ENCODE assay signal across 23 cellular contexts in the genomic region with DNA sequence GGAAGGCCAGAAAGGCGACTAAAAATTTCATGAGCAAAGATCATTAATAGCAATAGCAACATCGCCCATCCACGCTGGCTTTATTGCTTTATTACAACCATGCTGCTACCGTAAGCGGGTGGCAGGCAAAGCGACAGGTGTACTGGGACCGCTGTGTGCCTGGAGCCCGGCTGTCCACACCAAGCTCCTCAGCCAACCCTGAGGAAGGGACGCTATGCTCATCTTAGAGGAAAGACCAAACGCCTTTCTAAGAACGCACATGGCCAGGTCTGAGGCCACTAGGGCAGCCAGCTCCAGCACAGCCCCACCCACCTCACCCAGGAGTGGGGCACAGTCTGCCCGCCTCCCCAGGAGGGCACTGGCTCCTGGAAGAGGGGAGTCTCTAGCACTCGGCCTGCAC. TPM values are rescaled to one million over a fixed set of nuclear protein-coding genes. Genes with fewer than 3 reads are reported as not detected.
DNase-seq lines count a peak whose midpoint lies in the region; ATAC-seq, FAIRE-seq and TF ChIP-seq lines count a peak whose summit lies in the region.
"Had no signal": no experiment of that assay in that cellular context is flagged by ENCODE, and none has a peak within 500 bp of the region (broad histone marks: within the 10 kb centered on the region; RNA-seq: fewer than 3 reads in every experiment).

No MANE protein-coding gene starts in this region.

- H3K9me3 ChIP-seq in GM12878 (replicated peaks; ENCODE audit: control insufficient read depth, insufficient read depth, low read length) (no peaks in the 10 kb centered on the region), lower lobe of right lung (no peaks in the 10 kb centered on the region), subcutaneous abdominal adipose tissue (ENCODE audit: control insufficient read depth in 5 of 5, low read length in 5 of 5) (no peaks in the 10 kb centered on the region), aorta (ENCODE audit: control insufficient read depth, low read length) (no peaks in the 10 kb centered on the region)
- H3K9me3 ChIP-seq: A549, Caco-2, HAP-1 had no signal

- RAD21 ChIA-PET in GM12878 (lab: Charles Lee; ENCODE audit: unreplicated experiment): no interaction called here

- POLR2A ChIA-PET in GM12878 (lab: Charles Lee): no interaction called here

- no TSS peak for BruUV-seq in GM12878 (replicated peaks; lab: Mats Ljungman, UMichigan)

- 85% methylated on average over 13 of the region's 13 CpGs for WGBS in GM12878 (ENCODE audit: insufficient coverage, insufficient replicate concordance, low lambda C conversion rate, missing lambda C conversion rate)
- 96 to 99% methylated on average over 13 of the region's 13 CpGs for WGBS in aorta, 2 donors

- no peak overlapping the region for H3K4me3 ChIP-seq in GM12878
- no peak overlapping the region for H3K4me3 ChIP-seq in lower lobe of right lung
- H3K4me3 ChIP-seq in subcutaneous abdominal adipose tissue (ENCODE audit: low read depth in 1 of 5, low read length in 5 of 5): no peak overlapping the region
- H3K4me3 ChIP-seq in aorta (ENCODE audit: low read length in 2 of 2): no peak overlapping the region
- H3K4me3 ChIP-seq: A549, GM23248, HAP-1 had no signal

- DNase-seq in GM12878 (ENCODE audit: low read depth, low spot score): no peak
- no peak for DNase-seq in lower lobe of right lung
- DNase-seq in aorta: no peak
- no peak for DNase-seq in Kasumi-1 (lab: John Stamatoyannopoulos, UW)
- DNase-seq in glutamatergic neuron: no peak
- DNase-seq: Caco-2; CD4-positive, alpha-beta T cell; DMS 273 treated with DMSO at 0.1 percent for 48 hours; DMS79 treated with DMSO at 0.1 percent for 48 hours; GM23248; NCI-H1694; NCI-H2081; NCI-H2171; NCI-H524 treated with DMSO at 0.1 percent for 48 hours; OCI-M1 had no signal

- no peak overlapping the region for H2AFZ ChIP-seq in GM12878 (ENCODE audit: control insufficient read depth, low read depth, low read length)
- H2AFZ ChIP-seq: GM23248 had no signal

- TF ChIP-seq CTCF in C4-2B (conservative IDR thresholded peaks at IDR 0.05): no peak
- no peak for TF ChIP-seq CTCF in GM12878 (IDR thresholded peaks at IDR 0.05 in 2 of 3, conservative IDR thresholded peaks at IDR 0.05 in 1 of 3; ENCODE audit: control insufficient read depth in 2 of 3, extremely low read depth in 1 of 3, insufficient read depth in 1 of 3, low read depth in 3 of 3, low read length in 3 of 3)
- no peak for TF ChIP-seq CTCF in lower lobe of right lung (IDR thresholded peaks at IDR 0.05)
- TF ChIP-seq CTCF in glutamatergic neuron (IDR thresholded peaks at IDR 0.05; ENCODE audit: partially characterized antibody, unreplicated experiment): no peak

- H3K27me3 Mint-ChIP-seq in glutamatergic neuron (ENCODE audit: unreplicated experiment): peaks cover 3% of the 10 kb centered on the region
- H3K27me3 Mint-ChIP-seq: B cell; CD4-positive, alpha-beta T cell; IgD-negative memory B cell had no signal

- no peaks in the 10 kb centered on the region for H4K20me1 ChIP-seq in GM12878 (ENCODE audit: control insufficient read depth, insufficient read depth)

- TF ChIP-seq EP300 in GM12878 (IDR thresholded peaks at IDR 0.05; ENCODE audit: borderline replicate concordance in 1 of 2, control insufficient read depth in 1 of 2, low read depth in 2 of 2, low read length in 2 of 2): no peak

- H3K4me1 Mint-ChIP-seq in glutamatergic neuron (ENCODE audit: low read depth, unreplicated experiment): peaks cover 11% of the 10 kb centered on the region
- H3K4me1 Mint-ChIP-seq: B cell had no signal

- in situ Hi-C loops in GM12878 (cut with MboI): no loop called here

- no peaks in the 10 kb centered on the region for H3K36me3 Mint-ChIP-seq in glutamatergic neuron (ENCODE audit: unreplicated experiment)
- H3K36me3 Mint-ChIP-seq: IgD-negative memory B cell had no signal

- no peaks in the 10 kb centered on the region for H3K27me3 ChIP-seq in GM12878 (replicated peaks in 1 of 2; ENCODE audit: control insufficient read depth in 2 of 2, insufficient read depth in 2 of 2, low read length in 1 of 2)
- no peaks in the 10 kb centered on the region for H3K27me3 ChIP-seq in lower lobe of right lung (ENCODE audit: low read depth)
- no peaks in the 10 kb centered on the region for H3K27me3 ChIP-seq in subcutaneous abdominal adipose tissue (ENCODE audit: control insufficient read depth in 5 of 5, insufficient read depth in 4 of 5, low read length in 5 of 5)
- H3K27me3 ChIP-seq in aorta (ENCODE audit: control insufficient read depth in 1 of 2, insufficient read depth in 2 of 2, low read length in 1 of 2): no peaks in the 10 kb centered on the region

- no peak overlapping the region for H3K4me2 ChIP-seq in GM12878 (ENCODE audit: control insufficient read depth, insufficient read depth)
- H3K4me2 ChIP-seq: A549 had no signal

- no peak for TF ChIP-seq RAD21 in GM12878 (IDR thresholded peaks at IDR 0.05; ENCODE audit: insufficient read depth, low read depth, low read length)

- peak overlapping the region; percentile 89; the same call in 1 of the 2 replicates for H3K27ac ChIP-seq in C4-2B
- H3K27ac ChIP-seq in GM12878 (ENCODE audit: control insufficient read depth, insufficient read depth): no peak overlapping the region
- peak overlapping the region; percentile 32 for H3K27ac ChIP-seq in lower lobe of right lung
- peak overlapping the region; percentile 90 for H3K27ac ChIP-seq in subcutaneous abdominal adipose tissue (ENCODE audit: low read depth, low read length)
- H3K27ac ChIP-seq in aorta (ENCODE audit: low read depth in 1 of 2, low read length in 2 of 2): no peak overlapping the region
- H3K27ac ChIP-seq: A549, GM23248 had no signal

- H3K4me1 ChIP-seq in GM12878 (ENCODE audit: control insufficient read depth, insufficient read depth, low read length) (no peaks in the 10 kb centered on the region), lower lobe of right lung (peaks cover 51% of the 10 kb centered on the region), subcutaneous abdominal adipose tissue (ENCODE audit: control insufficient read depth in 5 of 5, insufficient read depth in 5 of 5, low read length in 5 of 5) (peaks cover 35 to 96% (median 81%) of the 10 kb centered on the region in 5 donors), aorta (ENCODE audit: control insufficient read depth in 1 of 2, insufficient read depth in 2 of 2, low read length in 2 of 2) (no peaks in the 10 kb centered on the region)
- H3K4me1 ChIP-seq: A549, HAP-1 had no signal

- no peak overlapping the region for H3K9ac ChIP-seq in GM12878 (ENCODE audit: control insufficient read depth, insufficient read depth, low read length)
- peak overlapping the region in 1 of 5 donors; percentile 16 for H3K9ac ChIP-seq in subcutaneous abdominal adipose tissue (ENCODE audit: low read length in 5 of 5)
- H3K9ac ChIP-seq: GM23248 had no signal

- peaks cover 7% of the 10 kb centered on the region for H3K9me3 Mint-ChIP-seq in glutamatergic neuron (ENCODE audit: unreplicated experiment)
- H3K9me3 Mint-ChIP-seq: CD4-positive, alpha-beta T cell; IgD-negative memory B cell had no signal

- intact Hi-C loops in GM12878 (cut with micrococcal nuclease; ENCODE audit: unreplicated experiment) (no loop called here), lower lobe of right lung (cut with DNase I) (no loop called here), aorta (cut with DNase I) (no loop called here)

- H3K79me2 ChIP-seq in GM12878 (ENCODE audit: control insufficient read depth, insufficient read depth, low read length): no peaks in the 10 kb centered on the region

- SMC1A ChIA-PET in GM12878 (lab: Charles Lee; ENCODE audit: uncharacterized antibody, unreplicated experiment): no interaction called here

- no peak overlapping the region for H3K27ac Mint-ChIP-seq in glutamatergic neuron (ENCODE audit: unreplicated experiment)
- H3K27ac Mint-ChIP-seq: B cell; CD4-positive, alpha-beta T cell; IgD-negative memory B cell had no signal

- no peak for TF ChIP-seq POLR2A in GM12878 (IDR thresholded peaks at IDR 0.05; ENCODE audit: low read depth, low read length)

- no peak overlapping the region for H3K4me3 Mint-ChIP-seq in glutamatergic neuron (ENCODE audit: unreplicated experiment)
- H3K4me3 Mint-ChIP-seq: B cell; CD4-positive, alpha-beta T cell; IgD-negative memory B cell had no signal

- CTCF ChIA-PET in GM12878 (lab: Yijun Ruan, JAX): no interaction called here

- ATAC-seq in GM12878 (no peak), lower lobe of right lung (no peak), aorta (ENCODE audit: low FRiP score) (no peak)
- ATAC-seq: A549, Right ventricle myocardium inferior had no signal

- H3K36me3 ChIP-seq in GM12878 (ENCODE audit: control insufficient read depth in 2 of 2, insufficient read depth in 2 of 2, low read length in 1 of 2) (no peaks in the 10 kb centered on the region; a peak in 1 of 4 replicates), lower lobe of right lung (no peaks in the 10 kb centered on the region), subcutaneous abdominal adipose tissue (ENCODE audit: control insufficient read depth in 5 of 5, insufficient read depth in 5 of 5, low read length in 5 of 5) (no peaks in the 10 kb centered on the region), aorta (ENCODE audit: control insufficient read depth in 1 of 2, insufficient read depth in 2 of 2, low read length in 1 of 2) (no peaks in the 10 kb centered on the region)
- H3K36me3 ChIP-seq: HAP-1 had no signal

- no peak for FAIRE-seq in GM12878 (lab: Jason Lieb, UNC)
- FAIRE-seq: A549, GM12891 had no signal

TF ChIP-seq in GM12878, 131 proteins besides CTCF, POLR2A, EP300 and RAD21 (continues in another document):
- TF ChIP-seq GABPA (IDR thresholded peaks at IDR 0.05; ENCODE audit: low read depth): no peak

RNA-seq across cellular contexts. Expression of a gene that starts 28.0 kb away (rescaled TPM):
- 13.0 and 14.9 TPM in 2 replicates for total RNA-seq in GM12878 (2013; cell fraction: nucleolus; rRNA removed)
- 36.0 and 44.7 TPM in 2 replicates for total RNA-seq in GM12878 (2014; rRNA removed)
- 9.1 and 9.9 TPM in 2 replicates for total RNA-seq in GM12878 (2014; rRNA removed; fragmentation: Illumina TruSeq; extraction: Trizol)
- total RNA-seq in GM12878 (2021): 32.8 and 35.8 TPM in 2 replicates
- polyA plus RNA-seq in GM12878 (2011; ENCODE audit: low read depth): 19.3 TPM
- polyA plus RNA-seq in GM12878 (2011; rRNA removed): 5.6 and 16.1 TPM in 2 replicates
- polyA plus RNA-seq in GM12878 (2011; cell fraction: cytosol; rRNA removed): 34.1 and 38.2 TPM in 2 replicates
- polyA plus RNA-seq in GM12878 (2011; cell fraction: nucleus; rRNA removed): 23.1 and 29.8 TPM in 2 replicates
- 14.5 and 21.7 TPM in 2 replicates for polyA plus RNA-seq in GM12878 (2012)
- polyA plus RNA-seq in GM12878 (2014; fragmentation: Illumina TruSeq; extraction: Trizol): 3.8 and 11.2 TPM in 2 replicates
- polyA plus RNA-seq in GM12878 (2014; fragmentation: Nextera tagmentation; extraction: Ambion mirVana): 1 to 10 TPM; 2.8 to 6.8 TPM
- 34.7 and 50.8 TPM in 2 replicates for polyA plus RNA-seq in GM12878 (2014; rRNA removed)
- polyA plus RNA-seq in GM12878 (2016; fragmentation: Nextera tagmentation; extraction: Ambion mirVana): 10 to 100 TPM; 36.3 to 38.6 TPM
- 9.5 and 14.1 TPM in 2 replicates for polyA minus RNA-seq in GM12878 (2011; rRNA and poly(A)+ RNA removed)
- polyA minus RNA-seq in GM12878 (2011; cell fraction: cytosol; rRNA and poly(A)+ RNA removed): 4.0 and 7.2 TPM in 2 replicates
- 4.1 and 4.4 TPM in 2 replicates for polyA minus RNA-seq in GM12878 (2011; cell fraction: nucleus; rRNA and poly(A)+ RNA removed)
- 20.1 TPM for total RNA-seq in lower lobe of right lung
- 10 to 100 TPM; 15.3 to 17.7 TPM for total RNA-seq in aorta
- polyA plus RNA-seq in aorta: 10 to 100 TPM in 1 of 2 donors, 1 to 10 TPM in 1; 4.5 to 23.8 TPM
- total RNA-seq in glutamatergic neuron (ENCODE audit: unreplicated experiment): 24.0 TPM

Comparison
In these comparisons a context has a peak if more than half of its experiments do, and no peak if none do; other contexts are left out.
1. H3K27ac ChIP-seq: peak in C4-2B (single experiment), lower lobe of right lung (single experiment) and subcutaneous abdominal adipose tissue (single experiment); none in GM12878 (single experiment) and aorta (0 of 2).